10 cellular contexts compared by ENCODE assay signal in genomic region chr22:41023299-41023623, GRCh38.
DNase-seq lines count a peak whose midpoint lies in the region; ATAC-seq, FAIRE-seq and TF ChIP-seq lines count a peak whose summit lies in the region.
"Had no signal": no experiment of that assay in that cellular context is flagged by ENCODE, and none has a peak within 500 bp of the region (broad histone marks: within the 10 kb centered on the region; RNA-seq: fewer than 3 reads in every experiment).

No MANE protein-coding gene starts in this region.

- peak overlapping the region; percentile 97 for H3K27ac ChIP-seq in 22Rv1
- no peak overlapping the region for H3K27ac ChIP-seq in GM23338 (ENCODE audit: low read depth)

- H3K27ac Mint-ChIP-seq in GM23338 (peak overlapping the region; percentile 77), natural killer cell (no peak overlapping the region)

- H3K36me3 ChIP-seq in GM23338 (ENCODE audit: insufficient read depth) = no peaks in the 10 kb centered on the region
- no peaks in the 10 kb centered on the region for H3K36me3 ChIP-seq in adipocyte (ENCODE audit: control insufficient read depth, insufficient read depth, low read length, severe bottlenecking)

- peaks cover 13% of the 10 kb centered on the region for H3K4me1 ChIP-seq in GM23338 (ENCODE audit: insufficient read depth)
- H3K4me1 ChIP-seq in adipocyte (ENCODE audit: control insufficient read depth, insufficient read depth, low read length) = peaks cover 15% of the 10 kb centered on the region

- intact Hi-C loops in natural killer cell (cut with micrococcal nuclease) = loop anchor here (5.0 to 10.0 kb wide), 2 partner anchors 69 to 98 kb away; partner anchors contain the start of gene EP300

- peaks cover 3% of the 10 kb centered on the region; the same call in 1 of the 3 replicates for H3K36me3 Mint-ChIP-seq in GM23338 (ENCODE audit: low read depth)
- H3K36me3 Mint-ChIP-seq in natural killer cell = no peaks in the 10 kb centered on the region

- H3K9me2 ChIP-seq in GM23338 (ENCODE audit: insufficient read depth) = no peaks in the 10 kb centered on the region

- peak overlapping the region; percentile 88 for H3K9ac ChIP-seq in adipocyte (ENCODE audit: low read length)

- TF ChIP-seq CTCF in 22Rv1 (IDR thresholded peaks at IDR 0.05) (no peak), GM23338 (conservative IDR thresholded peaks at IDR 0.05; ENCODE audit: low read depth in 2 of 2) (no peak), natural killer cell (IDR thresholded peaks at IDR 0.05) (no peak), D721Med (IDR thresholded peaks at IDR 0.05; ENCODE audit: insufficient read depth, missing control alignments) (no peak)

- H3K9me3 Mint-ChIP-seq in GM23338 = no peaks in the 10 kb centered on the region; the same call in 2 of the 3 replicates
- no peaks in the 10 kb centered on the region for H3K9me3 Mint-ChIP-seq in natural killer cell

- H3K4me1 Mint-ChIP-seq in GM23338 = peaks cover 18% of the 10 kb centered on the region
- H3K4me1 Mint-ChIP-seq in natural killer cell = peaks cover 0 to 12% of the 10 kb centered on the region in 2 donors

- H3K27me3 ChIP-seq in GM23338 (ENCODE audit: insufficient read depth) (peaks cover 8% of the 10 kb centered on the region; the same call in 1 of the 2 replicates), adipocyte (replicated peaks; ENCODE audit: control insufficient read depth, insufficient read depth, low read length) (no peaks in the 10 kb centered on the region)

- no peaks in the 10 kb centered on the region for H3K9me3 ChIP-seq in adipocyte (ENCODE audit: control insufficient read depth, low read length)

- DNase-seq in GM23338 (ENCODE audit: low spot score) (no peak), adipocyte (ENCODE audit: low read depth) (no peak), natural killer cell (no peak), D721Med (ENCODE audit: insufficient read length, low spot score) (no peak), medulla oblongata (ENCODE audit: extremely low spot score) (no peak), hippocampal formation (lab: John Stamatoyannopoulos, UW) (no peak)
- DNase-seq: stimulated activated CD4-positive, alpha-beta T cell treated with anti-CD3 and anti-CD28 coated beads, Interleukin-15, amount 100 ng/mL, for 24 hours had no signal

- H4K20me1 ChIP-seq in GM23338 (replicated peaks; ENCODE audit: insufficient read depth) = no peaks in the 10 kb centered on the region

- no peak for ATAC-seq in GM23338
- ATAC-seq in natural killer cell = no peak
- ATAC-seq in GM21360 (IDR thresholded peaks at IDR 0.05; ENCODE audit: unreplicated experiment) = no peak

- H3K79me2 ChIP-seq in GM23338 (replicated peaks; ENCODE audit: insufficient read depth) = no peaks in the 10 kb centered on the region

- FAIRE-seq in D721Med (lab: Jason Lieb, UNC) = no peak
- FAIRE-seq: RCC 7860 had no signal

- peak overlapping the region; percentile 72 for H3K4me3 Mint-ChIP-seq in GM23338
- H3K4me3 Mint-ChIP-seq in natural killer cell = peak overlapping the region; percentile 42

- peaks cover 12% of the 10 kb centered on the region for H3F3A ChIP-seq in GM23338 (replicated peaks; ENCODE audit: low read depth)

- H3K27me3 Mint-ChIP-seq in GM23338 (ENCODE audit: insufficient read depth, low read depth, poor library complexity) (peaks cover 14% of the 10 kb centered on the region), natural killer cell (ENCODE audit: low read depth in 2 of 2) (peaks cover 20 to 24% of the 10 kb centered on the region in 2 donors)

- H2AFZ ChIP-seq in GM23338 = peak overlapping the region; percentile 26; the same call in 1 of the 2 replicates

- peak overlapping the region; percentile 75 for H3K4me2 ChIP-seq in GM23338

- peak overlapping the region; percentile 83 for H3K4me3 ChIP-seq in GM23338
- no peak overlapping the region for H3K4me3 ChIP-seq in adipocyte (ENCODE audit: low read length)

TF ChIP-seq in GM23338, 12 proteins besides CTCF, POLR2A, EP300 and RAD21:
- no peak for TF ChIP-seq EZH2phosphoT487 (IDR thresholded peaks at IDR 0.05; ENCODE audit: unreplicated experiment)
